ENCODE assay signal across 7 cellular contexts in genomic region chr16:21656795-21657768, GRCh38. TPM values are rescaled to one million over a fixed set of nuclear protein-coding genes. Genes with fewer than 3 reads are reported as not detected.
DNase-seq lines count a peak whose midpoint lies in the region; ATAC-seq and FAIRE-seq lines count a peak whose summit lies in the region.

No MANE protein-coding gene starts in this region.

- H3K27me3 ChIP-seq in small intestine (ENCODE audit: control insufficient read depth in 2 of 2, insufficient read depth in 2 of 2, low read length in 2 of 2): no peaks in the 10 kb centered on the region

- H3K36me3 Mint-ChIP-seq in activated CD8-positive, alpha-beta T cell treated with anti-CD3 and anti-CD28 coated beads, Interleukin-2, amount 10 ng/mL, durations not matched to agents 7 days and 5 days (ENCODE audit: low read depth): peaks cover 17% of the 10 kb centered on the region

- no peak overlapping the region for H3K4me3 Mint-ChIP-seq in activated CD8-positive, alpha-beta T cell treated with anti-CD3 and anti-CD28 coated beads, Interleukin-2, amount 10 ng/mL, durations not matched to agents 7 days and 5 days

- DNase-seq in DMS114 treated with DMSO at 0.1 percent for 48 hours (lab: John Stamatoyannopoulos, UW; ENCODE audit: unreplicated experiment): peak; percentile 27
- peak; percentile 76 for DNase-seq in NCI-H2227 (lab: John Stamatoyannopoulos, UW; ENCODE audit: unreplicated experiment)
- DNase-seq in activated CD8-positive, alpha-beta T cell treated with anti-CD3 and anti-CD28 coated beads, Interleukin-2, amount 10 ng/mL, durations not matched to agents 7 days and 5 days: peak; percentile 66
- peak; percentile 65 for DNase-seq in germinal center (ENCODE audit: low spot score)
- peak; percentile 51 for DNase-seq in small intestine

- no peaks in the 10 kb centered on the region for H3K4me1 ChIP-seq in small intestine (ENCODE audit: control insufficient read depth in 2 of 2, insufficient read depth in 1 of 2, low read depth in 1 of 2, low read length in 1 of 2)

- no peaks in the 10 kb centered on the region for H3K9me3 ChIP-seq in small intestine (ENCODE audit: control insufficient read depth, low read depth)

- H3K27me3 Mint-ChIP-seq in activated CD8-positive, alpha-beta T cell treated with anti-CD3 and anti-CD28 coated beads, Interleukin-2, amount 10 ng/mL, durations not matched to agents 7 days and 5 days (ENCODE audit: low read depth): no peaks in the 10 kb centered on the region

- no peak for FAIRE-seq in small intestine (lab: Jason Lieb, UNC)

- POLR2A ChIA-PET in activated CD8-positive, alpha-beta T cell treated with anti-CD3 and anti-CD28 coated beads, Interleukin-2, amount 10 ng/mL, durations not matched to agents 7 days and 5 days (lab: Charles Lee): interaction anchor here (1.0 to 1.2 kb wide), 2 partner anchors 9 to 11 kb away, joined by 3 read pairs; no protein-coding TSS in a partner anchor

- H3K27ac ChIP-seq in small intestine (ENCODE audit: low read depth in 1 of 2, low read length in 1 of 2): peak overlapping the region in 1 of 2 donors; percentile 11

- no peak overlapping the region for H3K4me3 ChIP-seq in small intestine (ENCODE audit: low read depth in 1 of 2, low read length in 2 of 2)

- peaks cover 0 to 4% of the 10 kb centered on the region in 2 donors for H3K36me3 ChIP-seq in small intestine (ENCODE audit: control insufficient read depth in 2 of 2, insufficient read depth in 2 of 2, low read length in 2 of 2)

- WGBS in small intestine, 3 donors: 9 to 11% (median 9%) methylated on average over 4 of the region's 4 CpGs

- H3K4me1 Mint-ChIP-seq in activated CD8-positive, alpha-beta T cell treated with anti-CD3 and anti-CD28 coated beads, Interleukin-2, amount 10 ng/mL, durations not matched to agents 7 days and 5 days (ENCODE audit: low read depth): peaks cover 44% of the 10 kb centered on the region

- ATAC-seq in GM21447 (IDR thresholded peaks at IDR 0.05; ENCODE audit: unreplicated experiment) (peak; percentile 70), HG02678 (IDR thresholded peaks at IDR 0.05; ENCODE audit: unreplicated experiment) (no peak)
- no peak for ATAC-seq in activated CD8-positive, alpha-beta T cell treated with anti-CD3 and anti-CD28 coated beads, Interleukin-2, amount 10 ng/mL, durations not matched to agents 7 days and 5 days

- H3K27ac Mint-ChIP-seq in activated CD8-positive, alpha-beta T cell treated with anti-CD3 and anti-CD28 coated beads, Interleukin-2, amount 10 ng/mL, durations not matched to agents 7 days and 5 days: no peak overlapping the region

- H3K9me3 Mint-ChIP-seq in activated CD8-positive, alpha-beta T cell treated with anti-CD3 and anti-CD28 coated beads, Interleukin-2, amount 10 ng/mL, durations not matched to agents 7 days and 5 days (ENCODE audit: insufficient read depth): no peaks in the 10 kb centered on the region

- CTCF ChIA-PET in activated CD8-positive, alpha-beta T cell treated with anti-CD3 and anti-CD28 coated beads, Interleukin-2, amount 10 ng/mL, durations not matched to agents 7 days and 5 days (lab: Charles Lee): interaction anchor here (0.6 to 3.6 kb wide), 42 partner anchors 10 to 1446 kb away, joined by 3 to 105 read pairs (median 6); partner anchors contain the start of gene UQCRC2

RNA-seq across cellular contexts. Expression of gene IGSF6, which starts 4.7 kb away (rescaled TPM):
- under 1 TPM; 0.24 to 0.34 TPM for total RNA-seq in activated CD8-positive, alpha-beta T cell treated with anti-CD3 and anti-CD28 coated beads, Interleukin-2, amount 10 ng/mL, durations not matched to agents 7 days and 5 days
- polyA plus RNA-seq in small intestine: 1 to 10 TPM in 2 of 3 donors, under 1 TPM in 1; 0.45 to 2.7 (median 1.9) TPM

RNA-seq across cellular contexts. Expression of gene OTOA, which starts 6.7 kb away (rescaled TPM):
- total RNA-seq in activated CD8-positive, alpha-beta T cell treated with anti-CD3 and anti-CD28 coated beads, Interleukin-2, amount 10 ng/mL, durations not matched to agents 7 days and 5 days: not detected
- polyA plus RNA-seq in small intestine: under 1 TPM in 2 of 3 donors, not detected in 1; 0.09 to 0.27 TPM

RNA-seq across cellular contexts. Expression of gene METTL9, which starts 57.7 kb away (rescaled TPM):
- total RNA-seq in activated CD8-positive, alpha-beta T cell treated with anti-CD3 and anti-CD28 coated beads, Interleukin-2, amount 10 ng/mL, durations not matched to agents 7 days and 5 days: 100 to 1,000 TPM in 1 of 2 experiments, 10 to 100 TPM in 1; 99.2 to 101 TPM
- 10 to 100 TPM; 38.7 to 63.0 (median 59.1) TPM for polyA plus RNA-seq in small intestine
